8 cellular contexts compared by ENCODE assay signal in the genomic region with DNA sequence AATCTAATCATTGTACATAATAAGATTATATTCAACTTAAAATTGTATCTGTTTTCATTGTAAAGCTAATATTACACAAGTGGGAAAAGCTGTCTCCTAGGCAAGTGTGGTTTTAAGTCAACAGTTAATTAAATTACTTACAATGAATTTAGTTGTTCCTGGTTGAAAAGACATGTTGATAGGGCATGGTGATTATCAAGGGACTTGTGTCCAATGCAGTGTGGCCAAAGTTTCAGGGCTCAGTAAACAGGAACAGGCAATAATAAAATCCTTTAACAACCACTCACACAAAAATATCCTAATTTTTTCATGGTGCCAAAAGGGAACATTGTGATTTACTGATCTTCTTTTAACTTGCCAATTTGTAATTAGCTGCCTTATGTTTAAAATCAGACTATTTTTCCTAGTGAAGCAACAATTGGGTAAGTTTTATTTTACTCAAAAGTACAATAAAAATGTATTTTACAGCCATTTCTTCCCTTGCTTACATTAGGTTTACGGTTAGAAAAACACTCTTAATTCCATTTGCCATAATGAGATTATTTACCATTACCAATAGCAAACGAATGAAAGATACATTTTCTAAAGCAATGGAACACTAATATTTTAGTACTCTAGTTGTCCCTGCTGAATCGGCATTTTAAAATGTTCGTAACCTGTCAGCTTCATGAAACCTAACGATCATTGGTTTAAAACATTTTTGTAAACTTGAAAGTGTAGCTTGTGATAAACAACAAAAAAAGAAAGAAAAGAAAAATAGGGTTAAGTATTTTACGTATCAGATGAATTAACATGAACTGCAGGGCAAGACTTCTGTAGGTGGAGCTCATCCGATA. TPM values are rescaled to one million over a fixed set of nuclear protein-coding genes. Genes with fewer than 3 reads are reported as not detected.
DNase-seq lines count a peak whose midpoint lies in the region; ATAC-seq, FAIRE-seq and TF ChIP-seq lines count a peak whose summit lies in the region.

No MANE protein-coding gene starts in this region.

- H2AFZ ChIP-seq in endothelial cell of umbilical vein (ENCODE audit: low read depth, low read length): peak overlapping the region; percentile 85

- peak overlapping the region; percentile 41 for H3K27ac ChIP-seq in endothelial cell of umbilical vein (ENCODE audit: insufficient read depth, low read depth, low read length)

- H3K9me3 ChIP-seq in endothelial cell of umbilical vein (replicated peaks; ENCODE audit: control insufficient read depth, insufficient read depth, low read length): no peaks in the 10 kb centered on the region

- H4K20me1 ChIP-seq in endothelial cell of umbilical vein (replicated peaks; ENCODE audit: control insufficient read depth, extremely low read depth, insufficient read depth, low read length): peaks cover 12% of the 10 kb centered on the region

- H3K27me3 ChIP-seq in endothelial cell of umbilical vein (ENCODE audit: control insufficient read depth in 2 of 2, insufficient read depth in 2 of 2, low read length in 2 of 2): no peaks in the 10 kb centered on the region

- CTCF ChIA-PET in endothelial cell of umbilical vein (lab: Charles Lee) (interaction anchor here (0.6 to 6.4 kb wide), 56 partner anchors 9 to 833 kb away, joined by 3 to 182 read pairs (median 5); a partner anchor contains a TSS), HEK293T (lab: Yijun Ruan, JAX) (interaction anchor here (0.6 to 3.0 kb wide), 22 partner anchors 8 to 375 kb away, joined by 3 to 23 read pairs (median 5); no protein-coding TSS in a partner anchor)

- POLR2A ChIA-PET in endothelial cell of umbilical vein (lab: Charles Lee): interaction anchor here (0.5 to 0.9 kb wide), 3 partner anchors 82 to 180 kb away, joined by 3 to 7 read pairs (median 4); no protein-coding TSS in a partner anchor
- POLR2A ChIA-PET in HEK293T (lab: Yijun Ruan, JAX): interaction anchor here (0.6 to 4.4 kb wide), 30 partner anchors 9 to 349 kb away, joined by 3 to 43 read pairs (median 5); a partner anchor contains a TSS

- intact Hi-C loops in endothelial cell of umbilical vein (cut with micrococcal nuclease): loop anchor here (1.0 to 10.0 kb wide), 7 partner anchors 64 to 834 kb away; no protein-coding TSS in a partner anchor

- dilution Hi-C loops in endothelial cell of umbilical vein (cut with MboI; ENCODE audit: extremely low pct_ligation_motif_present, low sequenced_read_pairs): no loop called here

- TF ChIP-seq POLR2A in endothelial cell of umbilical vein (IDR thresholded peaks at IDR 0.05; ENCODE audit: low read depth, low read length): no peak

- no peaks in the 10 kb centered on the region for H3K9me1 ChIP-seq in endothelial cell of umbilical vein (replicated peaks; ENCODE audit: control insufficient read depth, extremely low read depth, insufficient read depth, low read length)

- FAIRE-seq in D721Med (lab: Jason Lieb, UNC) (peak; percentile 55), endothelial cell of umbilical vein (lab: Jason Lieb, UNC) (no peak)

- no TSS peak for BruUV-seq in endothelial cell of umbilical vein (replicated peaks; lab: Mats Ljungman, UMichigan)

- H3K4me2 ChIP-seq in endothelial cell of umbilical vein (ENCODE audit: insufficient read depth, low read length): peak overlapping the region; percentile 97

- H3K9ac ChIP-seq in endothelial cell of umbilical vein (replicated peaks; ENCODE audit: extremely low read depth, insufficient read depth, low read length): peak overlapping the region; percentile 67

- peak overlapping the region in 2 of 3 experiments; percentile 48 to 62 for H3K4me3 ChIP-seq in endothelial cell of umbilical vein (replicated peaks in 1 of 3; ENCODE audit: insufficient read depth in 1 of 3, low read depth in 1 of 3, low read length in 3 of 3)

- ATAC-seq in HG02884 (IDR thresholded peaks at IDR 0.05; ENCODE audit: unreplicated experiment) (no peak), GM21360 (IDR thresholded peaks at IDR 0.05; ENCODE audit: unreplicated experiment) (no peak)

- H3K79me2 ChIP-seq in endothelial cell of umbilical vein (ENCODE audit: control insufficient read depth, insufficient read depth, low read length): peaks cover 30% of the 10 kb centered on the region

- H3K36me3 ChIP-seq in endothelial cell of umbilical vein (ENCODE audit: control insufficient read depth in 2 of 2, extremely low read depth in 1 of 2, insufficient read depth in 2 of 2, low read length in 2 of 2): no peaks in the 10 kb centered on the region

- TF ChIP-seq CTCF in D721Med (IDR thresholded peaks at IDR 0.05; ENCODE audit: insufficient read depth, missing control alignments) (no peak), endothelial cell of umbilical vein (IDR thresholded peaks at IDR 0.05; ENCODE audit: extremely low read depth in 1 of 2, insufficient read depth in 1 of 2, low read depth in 1 of 2, low read length in 2 of 2) (no peak)

- peaks cover 19% of the 10 kb centered on the region for H3K4me1 ChIP-seq in endothelial cell of umbilical vein (ENCODE audit: control insufficient read depth, extremely low read depth, insufficient read depth, low read length)

- no peak for DNase-seq in D721Med (ENCODE audit: insufficient read length, low spot score)
- peak; percentile 8 for DNase-seq in NCI-H1436 (lab: John Stamatoyannopoulos, UW)
- no peak for DNase-seq in endothelial cell of umbilical vein (ENCODE audit: low read depth, low spot score)
- DNase-seq in pons (ENCODE audit: low spot score): peak; percentile 57
- DNase-seq in NCI-H187 (lab: John Stamatoyannopoulos, UW): no peak
- no peak for DNase-seq in HEK293T (ENCODE audit: extremely low spot score)

TF ChIP-seq in endothelial cell of umbilical vein, 7 proteins besides CTCF, POLR2A, EP300 and RAD21:
- TF ChIP-seq JUN (IDR thresholded peaks at IDR 0.05; ENCODE audit: borderline replicate concordance, insufficient read depth, insufficient read length, low read depth) (no peak), MYC (IDR thresholded peaks at IDR 0.05; ENCODE audit: low read depth, low read length) (no peak), EZH2 (IDR thresholded peaks at IDR 0.05; ENCODE audit: borderline replicate concordance, low read depth, low read length, severe bottlenecking) (no peak), GATA2 (IDR thresholded peaks at IDR 0.05; ENCODE audit: insufficient read depth, insufficient read length, low read depth, low read length) (no peak), POLR2AphosphoS5 (IDR thresholded peaks at IDR 0.05; ENCODE audit: insufficient read depth, low read depth, low read length) (no peak), FOS (IDR thresholded peaks at IDR 0.05; ENCODE audit: borderline replicate concordance, insufficient read depth, low read length) (no peak)
- TF ChIP-seq, protein P1, sequence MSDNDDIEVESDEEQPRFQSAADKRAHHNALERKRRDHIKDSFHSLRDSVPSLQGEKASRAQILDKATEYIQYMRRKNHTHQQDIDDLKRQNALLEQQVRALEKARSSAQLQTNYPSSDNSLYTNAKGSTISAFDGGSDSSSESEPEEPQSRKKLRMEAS (IDR thresholded peaks at IDR 0.05; ENCODE audit: insufficient read depth, insufficient read length): no peak
TF ChIP-seq in endothelial cell of umbilical vein: peak in this region for 0.

TF ChIP-seq in HEK293T, 16 proteins besides CTCF, POLR2A, EP300 and RAD21:
- no peak for TF ChIP-seq L3MBTL2 (conservative IDR thresholded peaks at IDR 0.05)
- TF ChIP-seq FOXM1 (IDR thresholded peaks at IDR 0.05; ENCODE audit: borderline replicate concordance): no peak
- no peak for TF ChIP-seq NFRKB (IDR thresholded peaks at IDR 0.05)
- TF ChIP-seq FOXK2 (IDR thresholded peaks at IDR 0.05): no peak
- TF ChIP-seq SP1 (IDR thresholded peaks at IDR 0.05): no peak
- no peak for TF ChIP-seq ARNT (IDR thresholded peaks at IDR 0.05)

RNA-seq across cellular contexts. Expression of a gene that starts 1.8 kb away (rescaled TPM):
- total RNA-seq in endothelial cell of umbilical vein: 104 and 108 TPM in 2 replicates
- 43.7 and 46.3 TPM in 2 replicates for polyA plus RNA-seq in endothelial cell of umbilical vein
- polyA plus RNA-seq in endothelial cell of umbilical vein (2011; cell fraction: cytosol; rRNA removed): 45.3 and 50.4 TPM in 2 replicates
- polyA plus RNA-seq in endothelial cell of umbilical vein (2011; cell fraction: nucleus; rRNA removed): 96.2 and 115 TPM in 2 replicates
- 75.2 and 89.1 TPM in 2 replicates for polyA plus RNA-seq in endothelial cell of umbilical vein (2012)
- polyA minus RNA-seq in endothelial cell of umbilical vein: 243 and 259 TPM in 2 replicates
- polyA minus RNA-seq in endothelial cell of umbilical vein (2011; cell fraction: cytosol; rRNA and poly(A)+ RNA removed): 201 TPM
- polyA minus RNA-seq in endothelial cell of umbilical vein (2011; cell fraction: nucleus; rRNA and poly(A)+ RNA removed): 287 and 385 TPM in 2 replicates

Comparison
In these comparisons a context has a peak if more than half of its experiments do, and no peak if none do; other contexts are left out.
1. DNase-seq: peak in NCI-H1436 (single experiment) and pons (single experiment); none in D721Med (single experiment), endothelial cell of umbilical vein (single experiment), NCI-H187 (0 of 2) and HEK293T (single experiment).